10 cellular contexts compared by ENCODE assay signal in the genomic region with DNA sequence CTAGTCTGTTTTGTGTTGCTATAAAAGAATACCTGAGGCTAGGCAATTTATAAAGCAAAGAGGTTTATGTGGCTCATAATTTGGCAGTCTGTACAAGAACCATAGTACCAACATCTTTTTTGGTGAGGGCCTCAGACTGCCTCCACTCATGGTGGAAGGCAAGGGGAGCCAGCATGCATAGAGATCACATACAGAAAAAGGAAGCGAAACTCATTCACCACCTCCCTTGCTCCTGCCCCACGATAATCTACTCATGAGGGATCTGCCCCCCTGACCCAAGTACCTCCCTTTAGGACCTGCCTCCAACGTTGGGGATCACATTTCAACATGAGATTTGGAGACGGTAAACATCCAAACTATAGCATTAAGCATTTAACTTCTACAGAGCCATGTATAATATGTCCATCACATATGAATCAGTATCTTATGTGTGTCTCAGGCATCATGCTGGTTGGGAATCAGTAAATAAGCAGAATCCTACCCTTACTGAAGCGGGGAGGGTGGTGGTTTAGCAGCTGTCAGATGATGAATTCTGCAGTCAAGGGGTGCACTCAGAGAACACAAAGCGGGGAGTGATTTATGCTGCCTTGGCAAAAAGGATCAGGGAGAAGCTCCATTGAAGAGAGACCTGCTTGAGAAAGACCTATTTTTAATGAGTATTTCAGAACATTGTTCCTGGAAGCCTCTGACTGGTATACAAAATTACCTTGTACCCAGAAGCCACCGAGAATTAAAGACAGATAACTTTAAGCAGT. TPM values are rescaled to one million over a fixed set of nuclear protein-coding genes. Genes with fewer than 3 reads are reported as not detected.
DNase-seq lines count a peak whose midpoint lies in the region; ATAC-seq and TF ChIP-seq lines count a peak whose summit lies in the region.
"Had no signal": no experiment of that assay in that cellular context is flagged by ENCODE, and none has a peak within 500 bp of the region (broad histone marks: within the 10 kb centered on the region; RNA-seq: fewer than 3 reads in every experiment).

No MANE protein-coding gene starts in this region.

- no peak overlapping the region for H3K27ac Mint-ChIP-seq in T-helper 2 cell treated with Interferon-gamma antibody and Interleukin-4, amounts not matched to agents 5 μg/mL and 100 μg/mL, for 36 hours
- H3K27ac Mint-ChIP-seq in T-cell = no peak overlapping the region

- H3K27ac ChIP-seq in AG04450 (ENCODE audit: low read depth, low read length) (peak overlapping the region; percentile 25), OCI-LY3 (ENCODE audit: low read length) (peak overlapping the region; percentile 30)

- DNase-seq in AG04450 (ENCODE audit: low read depth, low spot score) (no peak), T-cell (no peak), EL (no peak)
- no peak for DNase-seq in T-helper 2 cell treated with Interferon-gamma antibody and Interleukin-4, amounts not matched to agents 5 μg/mL and 100 μg/mL, for 36 hours (ENCODE audit: low spot score)
- DNase-seq: CD4-positive, CD25-positive, alpha-beta regulatory T cell had no signal

- H3K27me3 ChIP-seq in AG04450 (ENCODE audit: control insufficient read depth, insufficient read depth, low read length) = no peaks in the 10 kb centered on the region
- no peaks in the 10 kb centered on the region for H3K27me3 ChIP-seq in OCI-LY3 (ENCODE audit: low read depth, low read length)

- no peaks in the 10 kb centered on the region for H3K27me3 Mint-ChIP-seq in T-helper 2 cell treated with Interferon-gamma antibody and Interleukin-4, amounts not matched to agents 5 μg/mL and 100 μg/mL, for 36 hours (ENCODE audit: low read depth)
- H3K27me3 Mint-ChIP-seq in T-cell = no peaks in the 10 kb centered on the region
- H3K27me3 Mint-ChIP-seq: brain; CD4-positive, CD25-positive, alpha-beta regulatory T cell had no signal

- no peak overlapping the region for H2AFZ ChIP-seq in OCI-LY3 (ENCODE audit: low read depth, low read length)

- no peaks in the 10 kb centered on the region for H3K9me3 Mint-ChIP-seq in T-helper 2 cell treated with Interferon-gamma antibody and Interleukin-4, amounts not matched to agents 5 μg/mL and 100 μg/mL, for 36 hours
- H3K9me3 Mint-ChIP-seq in T-cell = no peaks in the 10 kb centered on the region
- H3K9me3 Mint-ChIP-seq: brain; CD4-positive, CD25-positive, alpha-beta regulatory T cell had no signal

- ATAC-seq in GM19395 (IDR thresholded peaks at IDR 0.05; ENCODE audit: unreplicated experiment) = peak; percentile 92
- peak; percentile 92 for ATAC-seq in HG02973 (IDR thresholded peaks at IDR 0.05; ENCODE audit: unreplicated experiment)
- no peak for ATAC-seq in GM19023 (IDR thresholded peaks at IDR 0.05; ENCODE audit: unreplicated experiment)
- ATAC-seq in T-cell (replicated peaks in 1 of 4) = no peak

- POLR2A ChIA-PET in AG04450 (lab: Yijun Ruan, JAX) (interaction anchor here (0.9 kb wide), 1 partner anchor 18 kb away, joined by 5 read pairs; no protein-coding TSS in a partner anchor), T-cell (lab: Charles Lee) (interaction anchor here in 1 of 2 donors (0.5 kb wide), 1 partner anchor 33 kb away, joined by 3 read pairs; no protein-coding TSS in a partner anchor)

- H3K9ac ChIP-seq in OCI-LY3 (ENCODE audit: low read length) = no peak overlapping the region

- H3K4me3 Mint-ChIP-seq in T-helper 2 cell treated with Interferon-gamma antibody and Interleukin-4, amounts not matched to agents 5 μg/mL and 100 μg/mL, for 36 hours = no peak overlapping the region
- H3K4me3 Mint-ChIP-seq in T-cell = no peak overlapping the region
- H3K4me3 Mint-ChIP-seq: brain; CD4-positive, CD25-positive, alpha-beta regulatory T cell had no signal

- peaks cover 3% of the 10 kb centered on the region; the same call in 1 of the 2 replicates for H3K79me2 ChIP-seq in OCI-LY3 (ENCODE audit: low read length)

- H3K4me2 ChIP-seq in OCI-LY3 (ENCODE audit: low read length) = peak overlapping the region; percentile 7; the same call in 1 of the 2 replicates

- peaks cover 3% of the 10 kb centered on the region for H3K4me1 Mint-ChIP-seq in T-helper 2 cell treated with Interferon-gamma antibody and Interleukin-4, amounts not matched to agents 5 μg/mL and 100 μg/mL, for 36 hours (ENCODE audit: low read depth)
- H3K4me1 Mint-ChIP-seq in T-cell = peaks cover 0 to 5% (median 2%) of the 10 kb centered on the region in 3 donors

- H3K36me3 Mint-ChIP-seq in T-helper 2 cell treated with Interferon-gamma antibody and Interleukin-4, amounts not matched to agents 5 μg/mL and 100 μg/mL, for 36 hours (ENCODE audit: low read depth) = peaks cover 57% of the 10 kb centered on the region
- H3K36me3 Mint-ChIP-seq in T-cell = peaks cover 80% of the 10 kb centered on the region

- TF ChIP-seq CTCF in AG04450 (IDR thresholded peaks at IDR 0.05; ENCODE audit: low read depth, low read length) (no peak), OCI-LY3 (IDR thresholded peaks at IDR 0.05; ENCODE audit: low read depth, low read length) (no peak)

- peaks cover 22% of the 10 kb centered on the region for H3K4me1 ChIP-seq in OCI-LY3 (ENCODE audit: low read length)

- H3K9me3 ChIP-seq in AG04450 (ENCODE audit: control insufficient read depth, insufficient read depth, low read length) (no peaks in the 10 kb centered on the region), OCI-LY3 (ENCODE audit: insufficient read depth, low read length) (no peaks in the 10 kb centered on the region)

- H4K20me1 ChIP-seq in OCI-LY3 (ENCODE audit: insufficient read depth, low read length) = peaks cover 11% of the 10 kb centered on the region; the same call in 1 of the 2 replicates

- peaks cover 39% of the 10 kb centered on the region for H3K36me3 ChIP-seq in OCI-LY3 (replicated peaks; ENCODE audit: low read depth, low read length)

- CTCF ChIA-PET in AG04450 (lab: Charles Lee) = interaction anchor here (1.3 kb wide), 1 partner anchor 201 kb away, joined by 4 read pairs; no protein-coding TSS in a partner anchor
- CTCF ChIA-PET in T-cell (lab: Charles Lee) = no interaction called here

- no peak overlapping the region for H3K4me3 ChIP-seq in AG04450 (ENCODE audit: low read depth, low read length)
- H3K4me3 ChIP-seq in OCI-LY3 (ENCODE audit: low read length) = no peak overlapping the region

RNA-seq across cellular contexts. Expression of gene HMGXB3, which starts 34.8 kb away (rescaled TPM):
- polyA plus RNA-seq in AG04450 (2011; rRNA removed) = 35.1 and 37.0 TPM in 2 replicates
- 43.3 and 50.3 TPM in 2 replicates for polyA minus RNA-seq in AG04450 (2011; rRNA and poly(A)+ RNA removed)
- total RNA-seq in T-cell = 10 to 100 TPM; 28.9 to 35.2 (median 30.9) TPM

RNA-seq across cellular contexts. Expression of gene TIGD6, which starts 34.9 kb away (rescaled TPM):
- polyA plus RNA-seq in AG04450 (2011; rRNA removed) = 6.5 and 6.7 TPM in 2 replicates
- 7.8 and 10.2 TPM in 2 replicates for polyA minus RNA-seq in AG04450 (2011; rRNA and poly(A)+ RNA removed)
- total RNA-seq in T-cell = 1 to 10 TPM; 1.7 to 4.5 (median 4.0) TPM

RNA-seq across cellular contexts. Expression of gene CSF1R, which starts 51.0 kb away (rescaled TPM):
- 0.09 and 0.12 TPM in 2 replicates for polyA plus RNA-seq in AG04450 (2011; rRNA removed)
- 0.69 TPM in 1 of 2 replicates, not detected in the other for polyA minus RNA-seq in AG04450 (2011; rRNA and poly(A)+ RNA removed)
- total RNA-seq in T-cell = under 1 TPM in 4 of 5 donors, not detected in 1; 0.36 to 0.95 (median 0.58) TPM
- total RNA-seq: CD4-positive, CD25-positive, alpha-beta regulatory T cell had no signal

Comparison
In these comparisons a context has a peak if more than half of its experiments do, and no peak if none do; other contexts are left out.
1. ATAC-seq: peak in GM19395 (single experiment) and HG02973 (single experiment); none in GM19023 (single experiment) and T-cell (0 of 4).